14 cellular contexts compared by ENCODE assay signal in genomic region chr2:109054865-109055264, GRCh38.
DNase-seq lines count a peak whose midpoint lies in the region; ATAC-seq and TF ChIP-seq lines count a peak whose summit lies in the region.
"Had no signal": no experiment of that assay in that cellular context is flagged by ENCODE, and none has a peak within 500 bp of the region (broad histone marks: within the 10 kb centered on the region; RNA-seq: fewer than 3 reads in every experiment).

No MANE protein-coding gene starts in this region.

- no peak overlapping the region for H2AFZ ChIP-seq in mammary epithelial cell (ENCODE audit: low read depth, low read length)
- H2AFZ ChIP-seq: GM23248 had no signal

- intact Hi-C loops in mammary epithelial cell (cut with micrococcal nuclease), result no loop called here

- H3K4me2 ChIP-seq in mammary epithelial cell (ENCODE audit: insufficient read depth, low read depth, low read length), result no peak overlapping the region

- no peaks in the 10 kb centered on the region for H3K9me3 ChIP-seq in mammary epithelial cell (replicated peaks; ENCODE audit: insufficient read depth, low read length)
- H3K9me3 ChIP-seq: BE2C had no signal

- H3K27ac ChIP-seq in RWPE1, result no peak overlapping the region
- H3K27ac ChIP-seq in mammary epithelial cell (ENCODE audit: insufficient read depth, low read depth, low read length), result no peak overlapping the region
- no peak overlapping the region for H3K27ac ChIP-seq in epithelial cell of prostate
- H3K27ac ChIP-seq: GM23248 had no signal

- H4K20me1 ChIP-seq in mammary epithelial cell (ENCODE audit: insufficient read depth, low read length), result no peaks in the 10 kb centered on the region

- CTCF ChIA-PET in RWPE1 (lab: Yijun Ruan, JAX), result interaction anchor here (0.5 to 0.6 kb wide), 2 partner anchors 418 to 471 kb away, joined by 3 read pairs; no protein-coding TSS in a partner anchor
- CTCF ChIA-PET in mammary epithelial cell (lab: Charles Lee; ENCODE audit: low non-redundant PET), result no interaction called here

- 3% methylated on average over 3 of the region's 3 CpGs for WGBS in mammary epithelial cell (ENCODE audit: low coverage, missing lambda C conversion rate)

- peaks cover 4% of the 10 kb centered on the region for H3K4me1 ChIP-seq in mammary epithelial cell (ENCODE audit: insufficient read depth, low read length)
- H3K4me1 ChIP-seq: BE2C had no signal

- no peaks in the 10 kb centered on the region for H3K27me3 ChIP-seq in mammary epithelial cell (ENCODE audit: insufficient read depth, low read length)
- H3K27me3 ChIP-seq: BE2C had no signal

- dilution Hi-C loops in mammary epithelial cell (cut with HindIII; ENCODE audit: low sequenced_read_pairs), result no loop called here

- DNase-seq in RWPE1 (ENCODE audit: low spot score) (peak; percentile 42), mammary epithelial cell (peak; percentile 79), epithelial cell of prostate (ENCODE audit: low read depth, low spot score) (peak; percentile 58), retinal pigment epithelial cell (ENCODE audit: low read depth) (peak; percentile 4), medulla oblongata (ENCODE audit: extremely low spot score) (no peak)
- DNase-seq in activated effector memory CD4-positive, alpha-beta T cell treated with anti-CD3 and anti-CD28 coated beads, Interleukin-2, amount 50 U/mL, for 16 hours, result no peak
- DNase-seq: BE2C; C1 segment of cervical spinal cord; CD4-positive, CD25-positive, alpha-beta regulatory T cell; CD8-positive, alpha-beta memory T cell; COR-L47; GM23248; HCEC 1CT had no signal

- in situ Hi-C loops in mammary epithelial cell (cut with MboI; ENCODE audit: low sequenced_read_pairs in 2 of 2), result no loop called here

- TF ChIP-seq CTCF in RWPE1 (conservative IDR thresholded peaks at IDR 0.05; ENCODE audit: low read depth) (no peak), mammary epithelial cell (conservative IDR thresholded peaks at IDR 0.05 in 1 of 2, IDR thresholded peaks at IDR 0.05 in 1 of 2; ENCODE audit: extremely low read depth in 1 of 2, insufficient read depth in 1 of 2, low read depth in 1 of 2, low read length in 2 of 2) (no peak), retinal pigment epithelial cell (conservative IDR thresholded peaks at IDR 0.05; ENCODE audit: low read depth, low read length) (no peak)

- POLR2A ChIA-PET in RWPE1 (lab: Yijun Ruan, JAX; ENCODE audit: low non-redundant PET), result interaction anchor here (0.7 kb wide), 1 partner anchor 66 kb away, joined by 11 read pairs; no protein-coding TSS in a partner anchor

- no peak for ATAC-seq in HG02763 (IDR thresholded peaks at IDR 0.05; ENCODE audit: unreplicated experiment)

- no peak overlapping the region for H3K9ac ChIP-seq in mammary epithelial cell (ENCODE audit: insufficient read depth, low read length)
- H3K9ac ChIP-seq: GM23248 had no signal

- H3K36me3 ChIP-seq in mammary epithelial cell (ENCODE audit: insufficient read depth, low read length), result no peaks in the 10 kb centered on the region
- H3K36me3 ChIP-seq: BE2C had no signal

- BruUV-seq in mammary epithelial cell (replicated peaks; lab: Mats Ljungman, UMichigan), result no TSS peak

- no peaks in the 10 kb centered on the region for H3K79me2 ChIP-seq in mammary epithelial cell (ENCODE audit: insufficient read depth, low read length)

- H3K4me3 ChIP-seq in mammary epithelial cell (replicated peaks in 1 of 3; ENCODE audit: insufficient read depth in 1 of 3, low read depth in 2 of 3, low read length in 3 of 3) (no peak overlapping the region), retinal pigment epithelial cell (ENCODE audit: low read length) (no peak overlapping the region)
- H3K4me3 ChIP-seq: GM23248 had no signal

Comparison
In these comparisons a context has a peak if more than half of its experiments do, and no peak if none do; other contexts are left out.
1. DNase-seq: peak in RWPE1 (single experiment), mammary epithelial cell (single experiment), epithelial cell of prostate (single experiment) and retinal pigment epithelial cell (single experiment); none in activated effector memory CD4-positive, alpha-beta T cell treated with anti-CD3 and anti-CD28 coated beads, Interleukin-2, amount 50 U/mL, for 16 hours (single experiment) and medulla oblongata (single experiment).